In the genomic region with DNA sequence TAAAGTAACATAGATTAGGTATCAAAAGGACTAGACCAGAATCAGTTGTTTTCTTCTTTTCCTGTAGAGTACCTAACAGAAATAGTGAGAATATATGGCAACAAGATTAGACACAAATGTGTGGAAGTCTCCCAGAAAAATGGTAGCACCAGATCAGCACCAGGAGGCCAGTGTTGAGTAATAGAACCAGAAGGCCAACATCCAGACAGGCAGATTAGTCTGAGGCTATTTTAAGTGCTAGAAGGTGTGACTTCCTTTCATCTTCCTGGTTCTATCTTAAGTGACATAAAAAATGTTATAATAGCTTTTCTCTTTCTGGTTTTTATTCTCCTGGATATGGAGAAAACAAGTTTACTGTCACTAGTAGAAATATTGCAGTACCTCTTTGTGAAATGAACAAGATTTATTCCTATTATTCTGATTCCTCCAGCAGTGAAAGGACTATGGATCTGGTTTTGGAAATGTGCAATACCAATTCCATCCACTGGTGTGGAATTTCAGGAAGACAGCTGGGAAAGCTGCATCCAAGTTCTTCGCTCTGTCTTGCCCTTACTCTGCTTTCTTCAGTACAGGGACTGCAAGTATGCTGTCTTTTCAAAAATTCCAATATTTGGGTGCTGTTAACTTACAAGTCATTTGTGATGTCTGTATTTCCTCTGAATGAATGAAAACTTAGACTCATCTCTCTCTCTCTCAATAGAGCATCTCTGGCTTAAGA, we compare ENCODE assay signal across 7 cellular contexts. TPM values are rescaled to one million over a fixed set of nuclear protein-coding genes. Genes with fewer than 3 reads are reported as not detected.
DNase-seq lines count a peak whose midpoint lies in the region; ATAC-seq, FAIRE-seq and TF ChIP-seq lines count a peak whose summit lies in the region.
"Had no signal": no experiment of that assay in that cellular context is flagged by ENCODE, and none has a peak within 500 bp of the region (broad histone marks: within the 10 kb centered on the region; RNA-seq: fewer than 3 reads in every experiment).

No MANE protein-coding gene starts in this region.

- H3K4me1 ChIP-seq in BE2C (no peaks in the 10 kb centered on the region), pancreas (no peaks in the 10 kb centered on the region)

- ATAC-seq in HG02763 (IDR thresholded peaks at IDR 0.05; ENCODE audit: unreplicated experiment) (no peak), pancreas (no peak)

- intact Hi-C loops in pancreas (cut with DNase I) = no loop called here

- H3K27me3 ChIP-seq in BE2C = no peaks in the 10 kb centered on the region
- no peaks in the 10 kb centered on the region for H3K27me3 ChIP-seq in pancreas

- no peak overlapping the region for H3K4me3 ChIP-seq in BE2C (ENCODE audit: low read depth, low read length)
- no peak overlapping the region for H3K4me3 ChIP-seq in pancreas

- H3K9me3 ChIP-seq in BE2C (no peaks in the 10 kb centered on the region), pancreas (no peaks in the 10 kb centered on the region)

- TF ChIP-seq CTCF in BE2C (IDR thresholded peaks at IDR 0.05; ENCODE audit: low read depth, low read length) (peak; percentile 54), pancreas (IDR thresholded peaks at IDR 0.05) (peak in 2 of 4 donors; percentile 10 to 35)

- 94 to 97% methylated on average over 1 of the region's 1 CpG for WGBS in pancreas, 2 donors

- peaks cover 13% of the 10 kb centered on the region; the same call in 1 of the 2 replicates for H3K36me3 ChIP-seq in BE2C
- peaks cover 0 to 18% (median 0%) of the 10 kb centered on the region in 3 donors for H3K36me3 ChIP-seq in pancreas

- DNase-seq in BE2C = peak; percentile 7
- DNase-seq in MV-4-11 (lab: John Stamatoyannopoulos, UW) = peak; percentile 9
- peak; percentile 19 for DNase-seq in hepatic stellate cell (ENCODE audit: low spot score)
- DNase-seq in T-helper 9 cell = no peak
- DNase-seq in pancreas = no peak
- DNase-seq: OCI-M1 had no signal

- FAIRE-seq in pancreas (lab: Jason Lieb, UNC) = no peak

- no peak overlapping the region for H3K27ac ChIP-seq in pancreas

RNA-seq across cellular contexts. Expression of a gene that starts 39.1 kb away (rescaled TPM):
- 2.3 TPM for polyA plus RNA-seq in BE2C (2012; ENCODE audit: insufficient read depth, insufficient read length, low read depth)
- 1 to 10 TPM in 2 of 6 donors, under 1 TPM in 4; 0.51 to 1.5 (median 0.91) TPM for total RNA-seq in pancreas
- polyA plus RNA-seq in pancreas = 1 to 10 TPM; 1.8 to 2.3 TPM

RNA-seq across cellular contexts. Expression of a gene that starts 39.1 kb away (rescaled TPM):
- polyA plus RNA-seq in BE2C (2012; ENCODE audit: insufficient read depth, insufficient read length, low read depth) = 17.1 TPM
- total RNA-seq in pancreas = 10 to 100 TPM in 2 of 6 donors, 1 to 10 TPM in 4; 5.6 to 11.9 (median 8.2) TPM
- polyA plus RNA-seq in pancreas = 10 to 100 TPM in 1 of 2 donors, 1 to 10 TPM in 1; 8.1 to 12.1 TPM

RNA-seq across cellular contexts. Expression of a gene that starts 39.8 kb away (rescaled TPM):
- 8.7 TPM for polyA plus RNA-seq in BE2C (2012; ENCODE audit: insufficient read depth, insufficient read length, low read depth)
- total RNA-seq in pancreas = 1 to 10 TPM; 4.5 to 10.0 (median 5.9) TPM
- polyA plus RNA-seq in pancreas = 1 to 10 TPM; 2.1 to 3.6 TPM

RNA-seq across cellular contexts. Expression of a gene that starts 57.9 kb away (rescaled TPM):
- 6.1 TPM for polyA plus RNA-seq in BE2C (2012; ENCODE audit: insufficient read depth, insufficient read length, low read depth)
- 1 to 10 TPM; 1.5 to 3.8 (median 2.6) TPM for total RNA-seq in pancreas
- polyA plus RNA-seq in pancreas = 1 to 10 TPM in 1 of 2 donors, under 1 TPM in 1; 0.84 to 1.7 TPM

RNA-seq across cellular contexts. Expression of a gene that starts 58.0 kb away (rescaled TPM):
- 20.8 TPM for polyA plus RNA-seq in BE2C (2012; ENCODE audit: insufficient read depth, insufficient read length, low read depth)
- total RNA-seq in pancreas = 10 to 100 TPM in 1 of 6 donors, 1 to 10 TPM in 5; 7.0 to 15.0 (median 9.2) TPM
- 1 to 10 TPM; 1.8 to 1.9 TPM for polyA plus RNA-seq in pancreas

Comparison
In these comparisons a context has a peak if more than half of its experiments do, and no peak if none do; other contexts are left out.
1. DNase-seq: peak in BE2C (single experiment), MV-4-11 (single experiment) and hepatic stellate cell (single experiment); none in T-helper 9 cell (single experiment) and pancreas (0 of 6).